In genomic region chr2:55403177-55403998, GRCh38 we compare ENCODE assay signal across 31 cellular contexts. TPM values are rescaled to one million over a fixed set of nuclear protein-coding genes. Genes with fewer than 3 reads are reported as not detected.
DNase-seq lines count a peak whose midpoint lies in the region; ATAC-seq, FAIRE-seq and TF ChIP-seq lines count a peak whose summit lies in the region.
"Had no signal": no experiment of that assay in that cellular context is flagged by ENCODE, and none has a peak within 500 bp of the region (broad histone marks: within the 10 kb centered on the region; RNA-seq: fewer than 3 reads in every experiment).

No MANE protein-coding gene starts in this region.

- ATAC-seq in HepG2 (no peak), right lobe of liver (no peak), gastroesophageal sphincter (no peak)
- ATAC-seq: heart left ventricle; left lobe of liver; naive thymus-derived CD8-positive, alpha-beta T cell had no signal

- H3K4me1 ChIP-seq in HepG2 (ENCODE audit: insufficient read depth, low read length): 0 out of 2 replicates have a peak, but pooled peaks cover 7% of the 10 kb centered on the region
- no peaks in the 10 kb centered on the region for H3K4me1 ChIP-seq in right lobe of liver
- H3K4me1 ChIP-seq in thyroid gland: peaks cover 1 to 2% of the 10 kb centered on the region in 2 donors
- H3K4me1 ChIP-seq in gastroesophageal sphincter: no peaks in the 10 kb centered on the region
- H3K4me1 ChIP-seq: heart left ventricle, right atrium auricular region, spleen had no signal

- BruUV-seq in HepG2 (replicated peaks; lab: Mats Ljungman, UMichigan): no TSS peak

- H3K36me3 ChIP-seq in HepG2 (replicated peaks in 1 of 2; ENCODE audit: control insufficient read depth in 1 of 2, insufficient read depth in 2 of 2, low read length in 2 of 2): peaks cover 0 to 17% of the 10 kb centered on the region in 2 experiments
- H3K36me3 ChIP-seq in right lobe of liver: peaks cover 0 to 12% (median 0%) of the 10 kb centered on the region in 4 donors
- H3K36me3 ChIP-seq in thyroid gland: no peaks in the 10 kb centered on the region
- H3K36me3 ChIP-seq in gastroesophageal sphincter: peaks cover 0 to 19% of the 10 kb centered on the region in 2 donors
- H3K36me3 ChIP-seq: cardiac muscle cell, right atrium auricular region had no signal

- POLR2A ChIA-PET in HepG2 (lab: Yijun Ruan, JAX): no interaction called here

- in situ Hi-C loops in HepG2 (cut with HindIII; ENCODE audit: extremely low pct_ligation_motif_present, low pct_unique_long_range_greater_than_20kb): no loop called here

- intact Hi-C loops in HepG2 (cut with micrococcal nuclease; ENCODE audit: unreplicated experiment): no loop called here
- intact Hi-C loops in right lobe of liver (cut with DNase I): no loop called here
- intact Hi-C loops in thyroid gland (cut with DNase I): no loop called here

- TF ChIP-seq EP300 in HepG2 (IDR thresholded peaks at IDR 0.05; ENCODE audit: low read depth in 2 of 2, low read length in 2 of 2) (no peak), HepG2 (CRISPR knock-in tag; IDR thresholded peaks at IDR 0.05; ENCODE audit: borderline replicate concordance) (no peak), gastroesophageal sphincter (IDR thresholded peaks at IDR 0.05) (no peak)

- no peak for TF ChIP-seq RAD21 in HepG2 (CRISPR knock-in tag; IDR thresholded peaks at IDR 0.05)

- peaks cover 19% of the 10 kb centered on the region for H3K79me2 ChIP-seq in HepG2 (ENCODE audit: insufficient read depth, low read length)

- DNase-seq in HepG2 (ENCODE audit: low spot score) (no peak), right lobe of liver (no peak), iris pigment epithelial cell (ENCODE audit: low read depth) (peak; percentile 65), thyroid gland (no peak), AG20443 (ENCODE audit: low spot score) (no peak), NCI-H1436 treated with DMSO at 0.1 percent for 48 hours (lab: John Stamatoyannopoulos, UW) (no peak)
- DNase-seq: 8988T; activated B cell treated with CpG ODN at 0.5 μM for 24 hours; activated CD4-positive, alpha-beta T cell treated with anti-CD3 and anti-CD28 coated beads, Interleukin-2, amount 50 U/mL, for 4 hours; activated naive CD4-positive, alpha-beta T cell treated with anti-CD3 and anti-CD28 coated beads, Interleukin-2, amount 50 U/mL, for 16 hours; AML-193; DMS53; GDM1; GOT3; heart left ventricle; naive thymus-derived CD8-positive, alpha-beta T cell; NCI-H187; NCI-H526 treated with DMSO at 0.1 percent for 48 hours; spleen; stimulated activated CD4-positive, alpha-beta T cell treated with anti-CD3 and anti-CD28 coated beads, Interleukin-4, amount 100 ng/mL, for 4 hours; stimulated activated naive CD4-positive, alpha-beta T cell treated with Interleukin-2 at 50 U/mL for 16 hours; T1000; tibial artery had no signal

- no peak for TF ChIP-seq CTCF in HepG2 (CRISPR knock-in tag; IDR thresholded peaks at IDR 0.05)
- TF ChIP-seq CTCF in right lobe of liver (IDR thresholded peaks at IDR 0.05): no peak
- no peak for TF ChIP-seq CTCF in thyroid gland (IDR thresholded peaks at IDR 0.05)
- no peak for TF ChIP-seq CTCF in gastroesophageal sphincter (IDR thresholded peaks at IDR 0.05)

- CTCF ChIA-PET in HepG2 (lab: Yijun Ruan, JAX; ENCODE audit: low intra/inter-chr PET ratio, low total read pairs): no interaction called here

- WGBS in HepG2 (ENCODE audit: low lambda C conversion rate): 96% methylated on average over 4 of the region's 4 CpGs
- WGBS in right lobe of liver (ENCODE audit: insufficient coverage, low coverage, low lambda C conversion rate, missing lambda C conversion rate): 74% methylated on average over 4 of the region's 4 CpGs
- 89 to 92% methylated on average over 4 of the region's 4 CpGs for WGBS in thyroid gland, 2 donors
- 78 to 96% methylated on average over 4 of the region's 4 CpGs for WGBS in gastroesophageal sphincter (ENCODE audit: low coverage in 1 of 2), 2 donors

- H2AFZ ChIP-seq in HepG2 (ENCODE audit: low read length): no peak overlapping the region

- H3K9me3 ChIP-seq in HepG2 (ENCODE audit: low read length) (no peaks in the 10 kb centered on the region), right lobe of liver (no peaks in the 10 kb centered on the region), thyroid gland (no peaks in the 10 kb centered on the region), gastroesophageal sphincter (no peaks in the 10 kb centered on the region)
- H3K9me3 ChIP-seq: heart left ventricle, right atrium auricular region, spleen, tibial artery had no signal

- no peak overlapping the region for H3K4me3 ChIP-seq in HepG2 (replicated peaks in 1 of 3; ENCODE audit: insufficient read depth in 1 of 3, low read depth in 2 of 3, low read length in 3 of 3)
- H3K4me3 ChIP-seq in right lobe of liver: no peak overlapping the region
- no peak overlapping the region for H3K4me3 ChIP-seq in thyroid gland (replicated peaks in 1 of 3)
- no peak overlapping the region for H3K4me3 ChIP-seq in gastroesophageal sphincter
- H3K4me3 ChIP-seq: cardiac muscle cell, heart left ventricle, right atrium auricular region, spleen, tibial artery had no signal

- H3K27ac ChIP-seq in HepG2 (ENCODE audit: extremely low read length, insufficient read depth, low read length) (no peak overlapping the region), right lobe of liver (no peak overlapping the region), angular gyrus (ENCODE audit: low read depth, low read length) (peak overlapping the region; percentile 96), thyroid gland (no peak overlapping the region), gastroesophageal sphincter (no peak overlapping the region)
- H3K27ac ChIP-seq: cardiac muscle cell, heart left ventricle, KMS-11, right atrium auricular region, tibial artery had no signal

- H3K4me2 ChIP-seq in HepG2 (ENCODE audit: low read depth, low read length): no peak overlapping the region
- H3K4me2 ChIP-seq: KMS-11 had no signal

- H4K20me1 ChIP-seq in HepG2 (ENCODE audit: insufficient read depth, low read length): no peaks in the 10 kb centered on the region; the same call in 1 of the 2 replicates

- no peak for FAIRE-seq in HepG2 (lab: Jason Lieb, UNC)
- FAIRE-seq: endothelial cell of umbilical vein, HTR-8/SVneo had no signal

- H3K27me3 ChIP-seq in HepG2 (ENCODE audit: control insufficient read depth in 1 of 2, insufficient read depth in 2 of 2, low read length in 2 of 2) (no peaks in the 10 kb centered on the region), right lobe of liver (no peaks in the 10 kb centered on the region), thyroid gland (no peaks in the 10 kb centered on the region), gastroesophageal sphincter (no peaks in the 10 kb centered on the region)
- H3K27me3 ChIP-seq: cardiac muscle cell, heart left ventricle, right atrium auricular region, spleen, tibial artery had no signal

- no peak for TF ChIP-seq POLR2A in HepG2 (IDR thresholded peaks at IDR 0.05; ENCODE audit: insufficient read depth in 1 of 2, low read depth in 2 of 2, low read length in 2 of 2)
- no peak for TF ChIP-seq POLR2A in right lobe of liver (IDR thresholded peaks at IDR 0.05)
- no peak for TF ChIP-seq POLR2A in thyroid gland (IDR thresholded peaks at IDR 0.05)
- TF ChIP-seq POLR2A in gastroesophageal sphincter (IDR thresholded peaks at IDR 0.05): no peak

- H3K9ac ChIP-seq in HepG2 (ENCODE audit: insufficient read depth, low read depth, low read length): no peak overlapping the region
- H3K9ac ChIP-seq: KMS-11 had no signal

TF ChIP-seq in HepG2, 621 proteins besides CTCF, POLR2A, EP300 and RAD21:
- TF ChIP-seq TGIF2 (CRISPR knock-in tag; IDR thresholded peaks at IDR 0.05): no peak
- TF ChIP-seq MAFF (IDR thresholded peaks at IDR 0.05; ENCODE audit: low read depth, low read length): 0 out of 2 replicates have a peak, but pooled peaks have one; percentile 10
- TF ChIP-seq MAFK (conservative IDR thresholded peaks at IDR 0.05 in 1 of 2, IDR thresholded peaks at IDR 0.05 in 1 of 2; ENCODE audit: low read length in 2 of 2): peak in 1 of 2 experiments; percentile 18; a peak in 1 of 4 replicates
TF ChIP-seq in HepG2: peak in this region for 2.

RNA-seq across cellular contexts. Expression of gene CCDC88A, which starts 16.3 kb away (rescaled TPM):
- total RNA-seq in HepG2 (2016; rRNA removed; fragmentation: Illumina TruSeq; extraction: Trizol) (84.1 and 112 TPM in 2 replicates), right lobe of liver (10 to 100 TPM; 11.5 to 26.1 (median 18.5) TPM), thyroid gland (10 to 100 TPM; 35.9 to 51.5 (median 42.5) TPM), gastroesophageal sphincter (10 to 100 TPM; 42.5 to 63.5 (median 54.3) TPM)
- 8.0 and 11.9 TPM in 2 replicates for total RNA-seq in HepG2 (2016; cell fraction: cytosol; rRNA removed; fragmentation: Illumina TruSeq; extraction: Trizol; ENCODE audit: low read depth)
- 79.7 and 118 TPM in 2 replicates for total RNA-seq in HepG2 (2016; cell fraction: insoluble cytoplasmic fraction; rRNA removed; fragmentation: Illumina TruSeq; extraction: Trizol)
- 26.2 and 31.6 TPM in 2 replicates for total RNA-seq in HepG2 (2016; cell fraction: membrane; rRNA removed; fragmentation: Illumina TruSeq; extraction: Trizol)
- total RNA-seq in HepG2 (2016; cell fraction: nucleus; rRNA removed; fragmentation: Illumina TruSeq; extraction: Trizol): 146 and 156 TPM in 2 replicates
- 34.6 and 43.2 TPM in 2 replicates for polyA plus RNA-seq in HepG2 (2011; rRNA removed)
- 13.5 and 21.7 TPM in 2 replicates for polyA plus RNA-seq in HepG2 (2011; cell fraction: cytosol; rRNA removed)
- polyA plus RNA-seq in HepG2 (2011; cell fraction: nucleus; rRNA removed): 32.8 and 36.0 TPM in 2 replicates
- polyA plus RNA-seq in HepG2 (2012): 26.1 and 33.7 TPM in 2 replicates
- polyA plus RNA-seq in HepG2 (2016; cell fraction: cytosol; fragmentation: Illumina TruSeq; extraction: Trizol; ENCODE audit: low read depth): 3.1 TPM in 2 replicates
- 70.6 and 78.0 TPM in 2 replicates for polyA plus RNA-seq in HepG2 (2016; cell fraction: insoluble cytoplasmic fraction; fragmentation: Illumina TruSeq; extraction: Trizol; ENCODE audit: low read depth)
- polyA plus RNA-seq in HepG2 (2016; cell fraction: membrane; fragmentation: Illumina TruSeq; extraction: Trizol; ENCODE audit: low read depth): 10.7 and 12.9 TPM in 2 replicates
- 109 and 125 TPM in 2 replicates for polyA plus RNA-seq in HepG2 (2016; cell fraction: nucleus; fragmentation: Illumina TruSeq; extraction: Trizol; ENCODE audit: insufficient read depth, low read depth)
- polyA minus RNA-seq in HepG2 (2011; rRNA and poly(A)+ RNA removed; ENCODE audit: low replicate concordance): 85.4 and 100 TPM in 2 replicates
- 37.2 and 51.3 TPM in 2 replicates for polyA minus RNA-seq in HepG2 (2011; cell fraction: cytosol; rRNA and poly(A)+ RNA removed)
- 204 and 205 TPM in 2 replicates for polyA minus RNA-seq in HepG2 (2011; cell fraction: nucleus; rRNA and poly(A)+ RNA removed)
